ENCODE assay signal across 8 cellular contexts in the genomic region with DNA sequence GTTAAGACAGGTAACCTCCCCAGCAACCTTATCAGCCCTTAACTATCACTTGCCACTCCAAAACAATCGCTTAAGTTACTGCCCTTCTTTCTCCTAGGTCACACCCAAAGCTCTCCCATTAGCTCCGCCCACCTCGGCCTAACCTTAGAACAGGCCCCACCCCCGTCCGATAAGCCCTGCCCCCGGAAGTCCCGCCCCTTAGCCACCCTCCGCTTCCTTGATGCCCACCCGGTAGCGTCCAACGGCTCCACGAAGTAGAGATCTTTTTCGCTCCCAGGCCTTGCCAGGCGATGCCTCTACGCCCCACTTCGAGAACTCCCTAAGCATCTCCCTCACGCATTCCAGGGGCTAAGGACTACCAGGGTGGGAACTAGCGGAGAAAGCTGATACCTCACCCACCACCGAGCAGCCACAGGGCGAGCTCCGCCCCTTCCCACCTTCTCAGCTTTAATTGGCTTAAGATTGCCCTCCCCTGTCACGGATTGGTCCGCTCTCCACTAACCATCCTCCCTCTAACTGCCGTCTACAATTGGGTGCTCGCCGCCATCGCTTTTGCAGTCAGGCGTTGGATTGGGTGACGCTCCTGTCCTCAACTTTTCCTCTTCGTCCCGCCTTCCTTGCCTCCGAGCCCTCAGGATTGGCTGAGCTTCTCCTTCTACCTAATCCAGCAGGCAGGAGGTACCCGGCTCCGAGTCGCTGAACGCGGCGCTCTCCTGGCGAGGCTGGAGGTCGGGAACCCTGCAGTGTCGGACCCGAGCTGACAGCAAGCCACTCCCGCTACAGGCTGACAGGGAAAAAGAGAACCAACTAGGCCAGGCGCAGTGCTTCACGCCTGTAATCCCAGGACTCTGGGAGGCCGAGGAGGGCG. TPM values are rescaled to one million over a fixed set of nuclear protein-coding genes. Genes with fewer than 3 reads are reported as not detected.
DNase-seq lines count a peak whose midpoint lies in the region; ATAC-seq and TF ChIP-seq lines count a peak whose summit lies in the region.

Gene ZBTB3, minus strand, starts transcription at position 425 of the 868 bp plus-strand sequence. CDS start 496 bp downstream, outside the sequence.

- H3K4me3 ChIP-seq in AG04450 (ENCODE audit: low read depth, low read length), result peak within 1 kb of the TSS; percentile 94

- peak within 1 kb of the TSS; percentile 99 for H3K27ac Mint-ChIP-seq in WTC11

- H3K4me3 Mint-ChIP-seq in WTC11, result peak within 1 kb of the TSS; percentile 95

- no peaks in the 10 kb centered on the region for H3K9me3 ChIP-seq in AG04450 (ENCODE audit: control insufficient read depth, insufficient read depth, low read length)

- H3K27ac ChIP-seq in AG04450 (ENCODE audit: low read depth, low read length), result peak within 1 kb of the TSS; percentile 80
- peak within 1 kb of the TSS; percentile 97 for H3K27ac ChIP-seq in caudate nucleus (ENCODE audit: low read depth, low read length)

- CTCF ChIA-PET in AG04450 (lab: Charles Lee), result interaction anchor here (0.7 to 3.3 kb wide), 5 partner anchors 8 to 99 kb away, joined by 3 to 14 read pairs (median 7); partner anchors contain the start of gene POLR2G
- CTCF ChIA-PET in WTC11 (lab: Charles Lee), result interaction anchor here (0.7 to 2.7 kb wide), 25 partner anchors 8 to 414 kb away, joined by 3 to 67 read pairs (median 4); partner anchors contain the start of genes BSCL2, GNG3, HNRNPUL2 and LBHD1

- POLR2A ChIA-PET in AG04450 (lab: Yijun Ruan, JAX) (interaction anchor here (0.6 to 1.8 kb wide), 29 partner anchors 8 to 249 kb away, joined by 3 to 31 read pairs (median 4); partner anchors contain the start of genes C11orf98, CSKMT, EEF1G and HNRNPUL2), WTC11 (lab: Charles Lee) (interaction anchor here (0.6 to 2.5 kb wide), 19 partner anchors 15 to 162 kb away, joined by 3 to 30 read pairs (median 8); partner anchors contain the start of genes B3GAT3, BSCL2, C11orf98 and CSKMT)

- no peaks in the 10 kb centered on the region; the same call in 1 of the 2 replicates for H3K27me3 Mint-ChIP-seq in WTC11 (ENCODE audit: low read depth)

- TF ChIP-seq CTCF in AG04450 (IDR thresholded peaks at IDR 0.05; ENCODE audit: low read depth, low read length), result no peak
- no peak for TF ChIP-seq CTCF in WTC11 (IDR thresholded peaks at IDR 0.05)

- H3K9me3 Mint-ChIP-seq in WTC11, result no peaks in the 10 kb centered on the region

- H3K36me3 Mint-ChIP-seq in WTC11, result peaks cover 38% of the 10 kb centered on the region

- DNase-seq in AG04450 (ENCODE audit: low read depth, low spot score), result peak; percentile 97
- DNase-seq in NCI-H226, result peak; percentile 97
- DNase-seq in WTC11 (ENCODE audit: low spot score), result peak; percentile 97
- DNase-seq in caudate nucleus (lab: John Stamatoyannopoulos, UW), result peak; percentile 91 to 100 (median 99)
- peak; percentile 100 for DNase-seq in iris pigment epithelial cell (ENCODE audit: low read depth)
- peak; percentile 94 to 96 for DNase-seq in stimulated activated CD4-positive, alpha-beta T cell treated with anti-CD3 and anti-CD28 coated beads, Interleukin-12 subunit alpha, Interleukin-12 subunit beta, amount 100 ng/mL, for 24 hours (ENCODE audit: low read depth in 2 of 2)

- no peaks in the 10 kb centered on the region for H3K27me3 ChIP-seq in AG04450 (ENCODE audit: control insufficient read depth, insufficient read depth, low read length)

- peaks cover 28% of the 10 kb centered on the region for H3K4me1 Mint-ChIP-seq in WTC11

- ATAC-seq in GM18909 (IDR thresholded peaks at IDR 0.05; ENCODE audit: poor library complexity, unreplicated experiment) (peak; percentile 97), HG03175 (IDR thresholded peaks at IDR 0.05; ENCODE audit: unreplicated experiment) (peak; percentile 94), WTC11 (peak; percentile 91)

TF ChIP-seq in WTC11, 78 proteins besides CTCF, POLR2A, EP300 and RAD21 (continues in another document):
- TF ChIP-seq MLX (CRISPR knock-in tag; IDR thresholded peaks at IDR 0.05), result no peak
- TF ChIP-seq NFE2L1 (CRISPR knock-in tag; IDR thresholded peaks at IDR 0.05), result no peak
- TF ChIP-seq, protein P1, sequence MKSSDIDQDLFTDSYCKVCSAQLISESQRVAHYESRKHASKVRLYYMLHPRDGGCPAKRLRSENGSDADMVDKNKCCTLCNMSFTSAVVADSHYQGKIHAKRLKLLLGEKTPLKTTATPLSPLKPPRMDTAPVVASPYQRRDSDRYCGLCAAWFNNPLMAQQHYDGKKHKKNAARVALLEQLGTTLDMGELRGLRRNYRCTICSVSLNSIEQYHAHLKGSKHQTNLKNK (CRISPR knock-in tag; IDR thresholded peaks at IDR 0.05), result peak; percentile 92
- TF ChIP-seq CREM (CRISPR knock-in tag; IDR thresholded peaks at IDR 0.05), result 0 out of 2 replicates have a peak, but pooled peaks have one; percentile 21
- TF ChIP-seq FOXP1 (CRISPR knock-in tag; IDR thresholded peaks at IDR 0.05; ENCODE audit: borderline replicate concordance), result 0 out of 2 replicates have a peak, but pooled peaks have one; percentile 7
- no peak for TF ChIP-seq KAT7 (CRISPR knock-in tag; IDR thresholded peaks at IDR 0.05; ENCODE audit: borderline replicate concordance)
- TF ChIP-seq ZBTB21 (CRISPR knock-in tag; IDR thresholded peaks at IDR 0.05; ENCODE audit: borderline replicate concordance), result no peak
- TF ChIP-seq ZNF423 (CRISPR knock-in tag; IDR thresholded peaks at IDR 0.05), result no peak
- TF ChIP-seq, protein P2, sequence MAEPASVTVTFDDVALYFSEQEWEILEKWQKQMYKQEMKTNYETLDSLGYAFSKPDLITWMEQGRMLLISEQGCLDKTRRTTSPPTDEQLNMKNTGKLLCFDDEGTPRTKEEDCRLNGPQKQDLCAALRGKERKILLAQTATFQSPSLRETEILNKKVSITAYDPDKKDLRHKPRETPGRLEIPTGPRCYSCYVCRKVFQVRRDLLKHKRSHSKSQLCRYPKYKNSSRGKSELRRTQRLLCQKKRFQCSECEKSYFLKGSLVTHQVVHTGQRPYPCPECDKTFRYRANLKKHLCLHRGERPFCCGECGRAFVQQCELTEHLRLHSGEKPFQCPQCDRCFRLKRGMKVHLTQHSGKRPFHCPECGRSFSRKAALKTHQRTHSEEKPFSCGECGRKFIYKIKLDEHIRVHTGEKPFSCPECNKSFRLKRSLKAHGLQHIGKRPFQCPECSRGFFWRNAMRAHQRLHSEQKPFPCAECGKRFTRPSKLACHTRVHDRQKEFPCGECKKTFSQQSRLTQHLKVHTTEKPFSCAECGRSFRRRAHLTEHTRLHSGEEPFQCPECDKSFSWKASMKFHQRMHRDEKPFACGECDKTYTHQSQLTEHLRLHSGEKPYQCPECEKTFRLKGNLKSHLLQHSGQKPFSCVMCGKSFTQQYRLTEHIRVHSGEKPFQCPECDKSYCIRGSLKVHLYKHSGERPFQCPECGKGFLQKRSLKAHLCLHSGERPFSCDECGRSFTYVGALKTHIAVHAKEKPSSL (CRISPR knock-in tag; conservative IDR thresholded peaks at IDR 0.05), result no peak
- TF ChIP-seq HMGA2 (CRISPR knock-in tag; IDR thresholded peaks at IDR 0.05), result no peak
- TF ChIP-seq JUN (CRISPR knock-in tag; IDR thresholded peaks at IDR 0.05), result no peak
- TF ChIP-seq HMGXB4 (CRISPR knock-in tag; IDR thresholded peaks at IDR 0.05), result no peak
- TF ChIP-seq NR2C2 (CRISPR knock-in tag; IDR thresholded peaks at IDR 0.05), result no peak
- TF ChIP-seq ZNF232 (CRISPR knock-in tag; IDR thresholded peaks at IDR 0.05), result no peak
- TF ChIP-seq TCF7 (CRISPR knock-in tag; IDR thresholded peaks at IDR 0.05; ENCODE audit: low read depth), result no peak
- TF ChIP-seq MYBL2 (CRISPR knock-in tag; IDR thresholded peaks at IDR 0.05), result no peak
- TF ChIP-seq, protein P3, sequence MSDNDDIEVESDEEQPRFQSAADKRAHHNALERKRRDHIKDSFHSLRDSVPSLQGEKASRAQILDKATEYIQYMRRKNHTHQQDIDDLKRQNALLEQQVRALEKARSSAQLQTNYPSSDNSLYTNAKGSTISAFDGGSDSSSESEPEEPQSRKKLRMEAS (CRISPR knock-in tag; IDR thresholded peaks at IDR 0.05), result peak; percentile 68; the same call in 1 of the 2 replicates
- TF ChIP-seq OVOL2 (CRISPR knock-in tag; IDR thresholded peaks at IDR 0.05; ENCODE audit: borderline replicate concordance), result no peak

RNA-seq across cellular contexts. Expression of gene ZBTB3, which starts in this region (rescaled TPM):
- 3.2 and 3.7 TPM in 2 replicates for polyA plus RNA-seq in AG04450 (2011; rRNA removed)
- polyA minus RNA-seq in AG04450 (2011; rRNA and poly(A)+ RNA removed), result 9.9 and 11.7 TPM in 2 replicates
- 82.3 to 88.1 TPM (median 88.0 TPM) in 3 replicates for total RNA-seq in WTC11 (2021)

Comparison
In these comparisons a context has a peak if more than half of its experiments do, and no peak if none do; other contexts are left out.
1. Peak in every context shown above with its lines: DNase-seq, ATAC-seq, H3K4me3 ChIP-seq and H3K27ac ChIP-seq.